ENCODE assay signal across 1 cellular context in the genomic region with DNA sequence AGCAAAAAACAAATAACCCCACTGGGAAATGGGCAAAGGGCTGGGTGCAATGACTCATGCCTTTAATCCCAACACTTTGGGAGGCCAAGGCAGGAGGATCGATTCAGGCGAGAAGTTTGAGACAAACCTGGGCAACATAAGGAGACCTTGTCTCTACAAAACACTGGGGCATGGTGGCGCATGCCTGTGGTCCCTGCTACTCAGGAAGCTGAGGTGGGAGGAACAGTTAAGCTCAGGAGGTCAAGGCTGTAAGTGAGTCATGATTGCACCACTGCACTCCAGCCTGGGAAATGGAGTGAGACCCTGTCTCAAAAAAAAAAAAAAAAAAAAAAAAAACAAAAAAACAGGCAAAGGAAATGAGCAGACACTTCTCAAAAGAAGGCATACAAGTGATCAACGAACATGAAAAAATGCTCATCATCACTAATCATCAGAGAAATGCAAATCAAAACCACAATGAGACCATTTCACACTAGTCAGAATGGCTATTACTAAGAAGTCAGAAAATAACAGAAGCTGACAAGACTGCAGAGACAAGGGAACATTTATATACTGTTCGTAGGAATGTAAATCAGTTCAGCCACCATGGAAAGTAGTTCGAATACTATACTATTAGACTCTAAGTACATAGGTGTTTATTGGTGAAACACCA.
TF ChIP-seq lines count a peak whose summit lies in the region.

No MANE protein-coding gene starts in this region.

TF ChIP-seq in K562, 482 proteins besides CTCF, POLR2A, EP300 and RAD21 (continued from another document and continues in another):
- TF ChIP-seq ZBTB11 (CRISPR knock-in tag; IDR thresholded peaks at IDR 0.05) = no peak
- TF ChIP-seq ZNF384 (IDR thresholded peaks at IDR 0.05; ENCODE audit: low read depth, low read length) = peak; percentile 86
- TF ChIP-seq LCOR (CRISPR knock-in tag; IDR thresholded peaks at IDR 0.05) = no peak
- TF ChIP-seq ZBTB2 (IDR thresholded peaks at IDR 0.05) = no peak
- TF ChIP-seq FOSL1 (tag; conservative IDR thresholded peaks at IDR 0.05) = peak; percentile 88
- TF ChIP-seq SMARCE1 (IDR thresholded peaks at IDR 0.05) = peak; percentile 49; the same call in 1 of the 2 replicates
- peak; percentile 77 for TF ChIP-seq CEBPG (CRISPR knock-in tag; IDR thresholded peaks at IDR 0.05)
- peak in 1 of 2 experiments; percentile 70; a peak in 2 of 4 replicates for TF ChIP-seq CEBPG (tag; conservative IDR thresholded peaks at IDR 0.05 in 1 of 2, IDR thresholded peaks at IDR 0.05 in 1 of 2)
- TF ChIP-seq, protein P1, sequence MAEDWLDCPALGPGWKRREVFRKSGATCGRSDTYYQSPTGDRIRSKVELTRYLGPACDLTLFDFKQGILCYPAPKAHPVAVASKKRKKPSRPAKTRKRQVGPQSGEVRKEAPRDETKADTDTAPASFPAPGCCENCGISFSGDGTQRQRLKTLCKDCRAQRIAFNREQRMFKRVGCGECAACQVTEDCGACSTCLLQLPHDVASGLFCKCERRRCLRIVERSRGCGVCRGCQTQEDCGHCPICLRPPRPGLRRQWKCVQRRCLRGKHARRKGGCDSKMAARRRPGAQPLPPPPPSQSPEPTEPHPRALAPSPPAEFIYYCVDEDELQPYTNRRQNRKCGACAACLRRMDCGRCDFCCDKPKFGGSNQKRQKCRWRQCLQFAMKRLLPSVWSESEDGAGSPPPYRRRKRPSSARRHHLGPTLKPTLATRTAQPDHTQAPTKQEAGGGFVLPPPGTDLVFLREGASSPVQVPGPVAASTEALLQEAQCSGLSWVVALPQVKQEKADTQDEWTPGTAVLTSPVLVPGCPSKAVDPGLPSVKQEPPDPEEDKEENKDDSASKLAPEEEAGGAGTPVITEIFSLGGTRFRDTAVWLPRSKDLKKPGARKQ (CRISPR knock-in tag; IDR thresholded peaks at IDR 0.05) = no peak
- no peak for TF ChIP-seq MBD2 (IDR thresholded peaks at IDR 0.05; ENCODE audit: borderline replicate concordance, low read depth)
- no peak for TF ChIP-seq SIRT6 (IDR thresholded peaks at IDR 0.05; ENCODE audit: low read depth, low read length)
- no peak for TF ChIP-seq VEZF1 (CRISPR knock-in tag; IDR thresholded peaks at IDR 0.05)
- TF ChIP-seq PTTG1 (tag; IDR thresholded peaks at IDR 0.05; ENCODE audit: low read depth) = no peak
- no peak for TF ChIP-seq EZH2 (IDR thresholded peaks at IDR 0.05; ENCODE audit: borderline replicate concordance, low read depth, low read length)
- peak; percentile 66; the same call in 1 of the 2 replicates for TF ChIP-seq SMARCA4 (IDR thresholded peaks at IDR 0.05)
- TF ChIP-seq, protein P2, sequence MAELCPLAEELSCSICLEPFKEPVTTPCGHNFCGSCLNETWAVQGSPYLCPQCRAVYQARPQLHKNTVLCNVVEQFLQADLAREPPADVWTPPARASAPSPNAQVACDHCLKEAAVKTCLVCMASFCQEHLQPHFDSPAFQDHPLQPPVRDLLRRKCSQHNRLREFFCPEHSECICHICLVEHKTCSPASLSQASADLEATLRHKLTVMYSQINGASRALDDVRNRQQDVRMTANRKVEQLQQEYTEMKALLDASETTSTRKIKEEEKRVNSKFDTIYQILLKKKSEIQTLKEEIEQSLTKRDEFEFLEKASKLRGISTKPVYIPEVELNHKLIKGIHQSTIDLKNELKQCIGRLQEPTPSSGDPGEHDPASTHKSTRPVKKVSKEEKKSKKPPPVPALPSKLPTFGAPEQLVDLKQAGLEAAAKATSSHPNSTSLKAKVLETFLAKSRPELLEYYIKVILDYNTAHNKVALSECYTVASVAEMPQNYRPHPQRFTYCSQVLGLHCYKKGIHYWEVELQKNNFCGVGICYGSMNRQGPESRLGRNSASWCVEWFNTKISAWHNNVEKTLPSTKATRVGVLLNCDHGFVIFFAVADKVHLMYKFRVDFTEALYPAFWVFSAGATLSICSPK (IDR thresholded peaks at IDR 0.05; ENCODE audit: borderline replicate concordance) = no peak
- TF ChIP-seq, protein P3, sequence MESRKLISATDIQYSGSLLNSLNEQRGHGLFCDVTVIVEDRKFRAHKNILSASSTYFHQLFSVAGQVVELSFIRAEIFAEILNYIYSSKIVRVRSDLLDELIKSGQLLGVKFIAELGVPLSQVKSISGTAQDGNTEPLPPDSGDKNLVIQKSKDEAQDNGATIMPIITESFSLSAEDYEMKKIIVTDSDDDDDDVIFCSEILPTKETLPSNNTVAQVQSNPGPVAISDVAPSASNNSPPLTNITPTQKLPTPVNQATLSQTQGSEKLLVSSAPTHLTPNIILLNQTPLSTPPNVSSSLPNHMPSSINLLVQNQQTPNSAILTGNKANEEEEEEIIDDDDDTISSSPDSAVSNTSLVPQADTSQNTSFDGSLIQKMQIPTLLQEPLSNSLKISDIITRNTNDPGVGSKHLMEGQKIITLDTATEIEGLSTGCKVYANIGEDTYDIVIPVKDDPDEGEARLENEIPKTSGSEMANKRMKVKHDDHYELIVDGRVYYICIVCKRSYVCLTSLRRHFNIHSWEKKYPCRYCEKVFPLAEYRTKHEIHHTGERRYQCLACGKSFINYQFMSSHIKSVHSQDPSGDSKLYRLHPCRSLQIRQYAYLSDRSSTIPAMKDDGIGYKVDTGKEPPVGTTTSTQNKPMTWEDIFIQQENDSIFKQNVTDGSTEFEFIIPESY (CRISPR knock-in tag; IDR thresholded peaks at IDR 0.05) = 0 out of 2 replicates have a peak, but pooled peaks have one; percentile 15
- no peak for TF ChIP-seq NR2F6 (CRISPR knock-in tag; IDR thresholded peaks at IDR 0.05)
- peak; percentile 64 to 72; a peak in 3 of 4 replicates for TF ChIP-seq NRF1 (conservative IDR thresholded peaks at IDR 0.05 in 1 of 2, IDR thresholded peaks at IDR 0.05 in 1 of 2)
- TF ChIP-seq, protein P4, sequence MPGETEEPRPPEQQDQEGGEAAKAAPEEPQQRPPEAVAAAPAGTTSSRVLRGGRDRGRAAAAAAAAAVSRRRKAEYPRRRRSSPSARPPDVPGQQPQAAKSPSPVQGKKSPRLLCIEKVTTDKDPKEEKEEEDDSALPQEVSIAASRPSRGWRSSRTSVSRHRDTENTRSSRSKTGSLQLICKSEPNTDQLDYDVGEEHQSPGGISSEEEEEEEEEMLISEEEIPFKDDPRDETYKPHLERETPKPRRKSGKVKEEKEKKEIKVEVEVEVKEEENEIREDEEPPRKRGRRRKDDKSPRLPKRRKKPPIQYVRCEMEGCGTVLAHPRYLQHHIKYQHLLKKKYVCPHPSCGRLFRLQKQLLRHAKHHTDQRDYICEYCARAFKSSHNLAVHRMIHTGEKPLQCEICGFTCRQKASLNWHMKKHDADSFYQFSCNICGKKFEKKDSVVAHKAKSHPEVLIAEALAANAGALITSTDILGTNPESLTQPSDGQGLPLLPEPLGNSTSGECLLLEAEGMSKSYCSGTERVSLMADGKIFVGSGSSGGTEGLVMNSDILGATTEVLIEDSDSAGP (CRISPR knock-in tag; IDR thresholded peaks at IDR 0.05) = no peak
- TF ChIP-seq E4F1 (CRISPR knock-in tag; IDR thresholded peaks at IDR 0.05; ENCODE audit: borderline replicate concordance) = no peak
- TF ChIP-seq CTCFL (IDR thresholded peaks at IDR 0.05; ENCODE audit: borderline replicate concordance, insufficient read depth, low read depth, low read length, poor library complexity, severe bottlenecking) = no peak
- no peak for TF ChIP-seq ETV5 (CRISPR knock-in tag; IDR thresholded peaks at IDR 0.05; ENCODE audit: low read depth)
- no peak for TF ChIP-seq NFRKB (IDR thresholded peaks at IDR 0.05; ENCODE audit: low read depth)
- no peak for TF ChIP-seq CBX3 (IDR thresholded peaks at IDR 0.05; ENCODE audit: borderline replicate concordance in 1 of 2, low read length in 2 of 2)
- peak; percentile 73 for TF ChIP-seq ATF3 (IDR thresholded peaks at IDR 0.05)
- no peak for TF ChIP-seq ATF3 (CRISPR knock-in tag; conservative IDR thresholded peaks at IDR 0.05)
- no peak for TF ChIP-seq ERF (CRISPR knock-in tag; IDR thresholded peaks at IDR 0.05)
- TF ChIP-seq MAX (CRISPR knock-in tag; IDR thresholded peaks at IDR 0.05) = peak; percentile 91
- no peak for TF ChIP-seq CREM (IDR thresholded peaks at IDR 0.05; ENCODE audit: low read depth)
- no peak for TF ChIP-seq NR2C2 (CRISPR knock-in tag; IDR thresholded peaks at IDR 0.05)
- peak; percentile 59; the same call in 1 of the 2 replicates for TF ChIP-seq NR2C2 (tag; IDR thresholded peaks at IDR 0.05)
